Comparison of ENCODE assay signal across 20 cellular contexts in the genomic region with DNA sequence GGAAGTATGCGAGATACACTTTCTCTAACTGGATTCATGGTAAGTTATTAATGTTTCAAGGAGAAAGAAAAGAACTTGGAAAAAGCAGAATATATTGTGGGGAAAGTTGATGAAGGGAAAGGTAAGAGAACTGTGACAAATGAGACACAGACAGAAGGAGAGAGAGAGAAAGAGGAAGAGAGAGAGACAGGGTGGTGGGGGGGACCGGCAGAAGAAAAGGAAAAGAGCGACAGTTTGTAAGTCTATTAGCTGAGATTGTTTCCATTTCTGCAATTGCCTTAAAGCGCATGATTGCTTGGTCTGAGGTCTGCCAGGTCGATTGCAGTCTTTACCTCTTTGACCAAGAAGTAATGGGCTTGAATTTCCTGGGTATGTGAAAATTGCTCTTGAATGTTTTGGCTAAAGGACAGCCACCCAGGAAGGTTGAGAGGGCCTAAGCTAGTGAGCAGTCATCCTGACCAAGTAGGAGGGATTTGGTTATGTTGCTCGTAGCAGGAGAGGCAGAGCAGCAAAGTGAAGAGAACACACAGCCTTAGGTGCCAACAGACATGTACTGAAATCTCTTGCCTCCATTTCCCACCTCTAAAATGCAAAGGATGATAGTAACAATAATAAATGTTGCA. TPM values are rescaled to one million over a fixed set of nuclear protein-coding genes. Genes with fewer than 3 reads are reported as not detected.
DNase-seq lines count a peak whose midpoint lies in the region; ATAC-seq and TF ChIP-seq lines count a peak whose summit lies in the region.
"Had no signal": no experiment of that assay in that cellular context is flagged by ENCODE, and none has a peak within 500 bp of the region (broad histone marks: within the 10 kb centered on the region; RNA-seq: fewer than 3 reads in every experiment).

No MANE protein-coding gene starts in this region.

- H3K4me2 ChIP-seq in PC-9 = no peak overlapping the region

- CTCF ChIA-PET in PC-9 (lab: Charles Lee) = no interaction called here

- no peaks in the 10 kb centered on the region for H3F3A ChIP-seq in PC-9 (ENCODE audit: insufficient read depth, low read depth)

- H3K9me3 ChIP-seq in PC-9 (ENCODE audit: insufficient read depth, low read depth) = no peaks in the 10 kb centered on the region
- no peaks in the 10 kb centered on the region for H3K9me3 ChIP-seq in transverse colon
- H3K9me3 ChIP-seq: adrenal gland, ovary had no signal

- no peaks in the 10 kb centered on the region for H3K9me2 ChIP-seq in PC-9 (ENCODE audit: insufficient read depth)

- 59 to 71% methylated on average over 5 to 6 of the region's 6 CpGs for WGBS in transverse colon (ENCODE audit: low coverage in 1 of 2), 2 donors

- TF ChIP-seq POLR2A in transverse colon (IDR thresholded peaks at IDR 0.05) = no peak

- no peak for ATAC-seq in stimulated activated effector memory CD8-positive, alpha-beta T cell treated with anti-CD3 and anti-CD28 coated beads, Interleukin-12 subunit alpha, Interleukin-12 subunit beta, amount 100 ng/mL, for 72 hours
- ATAC-seq in HG03442 (IDR thresholded peaks at IDR 0.05; ENCODE audit: unreplicated experiment) = no peak
- ATAC-seq: esophagus mucosa, left ventricle myocardium superior, Panc1, sciatic nerve had no signal

- H3K27ac ChIP-seq in PC-9 = no peak overlapping the region
- H3K27ac ChIP-seq in transverse colon = no peak overlapping the region
- H3K27ac ChIP-seq: adrenal gland, cardiac muscle cell, ovary, SK-N-MC had no signal

- no peak for TF ChIP-seq EP300 in transverse colon (IDR thresholded peaks at IDR 0.05; ENCODE audit: low read depth)

- H3K9me3 Mint-ChIP-seq in activated T-cell treated with anti-CD3 and anti-CD28 coated beads, Interleukin-2, amount 50 U/mL, for 24 hours = no peaks in the 10 kb centered on the region
- H3K9me3 Mint-ChIP-seq in IgD-negative memory B cell = no peaks in the 10 kb centered on the region
- H3K9me3 Mint-ChIP-seq in activated naive CD8-positive, alpha-beta T cell treated with anti-CD3 and anti-CD28 coated beads for 36 hours = no peaks in the 10 kb centered on the region
- no peaks in the 10 kb centered on the region for H3K9me3 Mint-ChIP-seq in stimulated activated effector memory CD8-positive, alpha-beta T cell treated with anti-CD3 and anti-CD28 coated beads, Interleukin-12 subunit alpha, Interleukin-12 subunit beta, amount 100 ng/mL, for 72 hours

- in situ Hi-C loops in transverse colon (cut with MboI; ENCODE audit: low pct_ligation_motif_present in 1 of 4, low pct_unique_long_range_greater_than_20kb in 1 of 4, low sequenced_read_pairs in 3 of 4) = no loop called here

- no peaks in the 10 kb centered on the region for H3K36me3 ChIP-seq in PC-9 (ENCODE audit: low read depth)
- H3K36me3 ChIP-seq in transverse colon = no peaks in the 10 kb centered on the region
- H3K36me3 ChIP-seq: adrenal gland, cardiac muscle cell, ovary had no signal

- no peak overlapping the region for H3K4me3 ChIP-seq in PC-9
- H3K4me3 ChIP-seq in transverse colon = no peak overlapping the region
- H3K4me3 ChIP-seq: adrenal gland, cardiac muscle cell, ovary, SK-N-MC had no signal

- no peaks in the 10 kb centered on the region for H3K36me3 Mint-ChIP-seq in activated T-cell treated with anti-CD3 and anti-CD28 coated beads, Interleukin-2, amount 50 U/mL, for 24 hours (ENCODE audit: low read depth)
- H3K36me3 Mint-ChIP-seq in IgD-negative memory B cell = no peaks in the 10 kb centered on the region
- H3K36me3 Mint-ChIP-seq in activated naive CD8-positive, alpha-beta T cell treated with anti-CD3 and anti-CD28 coated beads for 36 hours = peaks cover 12% of the 10 kb centered on the region
- H3K36me3 Mint-ChIP-seq in stimulated activated effector memory CD8-positive, alpha-beta T cell treated with anti-CD3 and anti-CD28 coated beads, Interleukin-12 subunit alpha, Interleukin-12 subunit beta, amount 100 ng/mL, for 72 hours = peaks cover 29% of the 10 kb centered on the region

- H3K27me3 ChIP-seq in PC-9 (ENCODE audit: insufficient read depth, low read depth) = peaks cover 86% of the 10 kb centered on the region
- peaks cover 8% of the 10 kb centered on the region for H3K27me3 ChIP-seq in transverse colon
- H3K27me3 ChIP-seq: cardiac muscle cell, ovary had no signal

- peaks cover 3% of the 10 kb centered on the region; the same call in 1 of the 2 replicates for H4K20me1 ChIP-seq in PC-9 (ENCODE audit: insufficient read depth)

- H3K4me1 Mint-ChIP-seq in activated T-cell treated with anti-CD3 and anti-CD28 coated beads, Interleukin-2, amount 50 U/mL, for 24 hours (ENCODE audit: low read depth) = peaks cover 86% of the 10 kb centered on the region
- peaks cover 34 to 40% (median 40%) of the 10 kb centered on the region in 3 donors for H3K4me1 Mint-ChIP-seq in IgD-negative memory B cell
- H3K4me1 Mint-ChIP-seq in activated naive CD8-positive, alpha-beta T cell treated with anti-CD3 and anti-CD28 coated beads for 36 hours = peaks cover 91% of the 10 kb centered on the region
- H3K4me1 Mint-ChIP-seq in stimulated activated effector memory CD8-positive, alpha-beta T cell treated with anti-CD3 and anti-CD28 coated beads, Interleukin-12 subunit alpha, Interleukin-12 subunit beta, amount 100 ng/mL, for 72 hours = peaks cover 89% of the 10 kb centered on the region

- no peaks in the 10 kb centered on the region for H3K27me3 Mint-ChIP-seq in activated T-cell treated with anti-CD3 and anti-CD28 coated beads, Interleukin-2, amount 50 U/mL, for 24 hours
- H3K27me3 Mint-ChIP-seq in IgD-negative memory B cell = no peaks in the 10 kb centered on the region
- H3K27me3 Mint-ChIP-seq in activated naive CD8-positive, alpha-beta T cell treated with anti-CD3 and anti-CD28 coated beads for 36 hours = no peaks in the 10 kb centered on the region

- POLR2A ChIA-PET in PC-9 (lab: Charles Lee; ENCODE audit: unreplicated experiment) = no interaction called here

- no peaks in the 10 kb centered on the region for H3K79me2 ChIP-seq in PC-9 (ENCODE audit: low read depth)

- H2AFZ ChIP-seq in PC-9 = no peak overlapping the region

- H3K4me1 ChIP-seq in PC-9 (replicated peaks; ENCODE audit: insufficient read depth) (no peaks in the 10 kb centered on the region), transverse colon (no peaks in the 10 kb centered on the region)
- H3K4me1 ChIP-seq: adrenal gland had no signal

- no peak for DNase-seq in activated T-cell treated with anti-CD3 and anti-CD28 coated beads, Interleukin-2, amount 50 U/mL, for 24 hours
- DNase-seq in activated T-cell treated with anti-CD3 and anti-CD28 coated beads, Interleukin-2, amount 50 U/mL, for 48 hours = no peak
- no peak for DNase-seq in activated naive CD8-positive, alpha-beta T cell treated with anti-CD3 and anti-CD28 coated beads for 36 hours
- no peak for DNase-seq in stimulated activated effector memory CD8-positive, alpha-beta T cell treated with anti-CD3 and anti-CD28 coated beads, Interleukin-12 subunit alpha, Interleukin-12 subunit beta, amount 100 ng/mL, for 72 hours (ENCODE audit: low spot score in 2 of 2)
- DNase-seq in PC-9 = no peak
- no peak for DNase-seq in transverse colon
- DNase-seq: adrenal gland, dorsolateral prefrontal cortex, GDM1, left ventricle myocardium superior, NCI-H1105, ovary had no signal

- intact Hi-C loops in PC-9 (cut with micrococcal nuclease; ENCODE audit: unreplicated experiment) = loop anchor here (5.0 to 10.0 kb wide), 2 partner anchors 312 to 394 kb away; no protein-coding TSS in a partner anchor
- intact Hi-C loops in transverse colon (cut with DNase I; ENCODE audit: low total_unique reads) = no loop called here

- BruUV-seq in PC-9 (replicated peaks; lab: Mats Ljungman, UMichigan) = no TSS peak

- no peak for TF ChIP-seq CTCF in PC-9 (conservative IDR thresholded peaks at IDR 0.05)
- no peak for TF ChIP-seq CTCF in transverse colon (IDR thresholded peaks at IDR 0.05)

- H3K27ac Mint-ChIP-seq in activated T-cell treated with anti-CD3 and anti-CD28 coated beads, Interleukin-2, amount 50 U/mL, for 24 hours = peak overlapping the region; percentile 92
- H3K27ac Mint-ChIP-seq in IgD-negative memory B cell = peak overlapping the region in 2 of 3 donors; percentile 73 to 79
- peak overlapping the region; percentile 98 for H3K27ac Mint-ChIP-seq in activated naive CD8-positive, alpha-beta T cell treated with anti-CD3 and anti-CD28 coated beads for 36 hours
- H3K27ac Mint-ChIP-seq in stimulated activated effector memory CD8-positive, alpha-beta T cell treated with anti-CD3 and anti-CD28 coated beads, Interleukin-12 subunit alpha, Interleukin-12 subunit beta, amount 100 ng/mL, for 72 hours = peak overlapping the region; percentile 87

- H3K4me3 Mint-ChIP-seq in activated T-cell treated with anti-CD3 and anti-CD28 coated beads, Interleukin-2, amount 50 U/mL, for 24 hours = peak overlapping the region; percentile 70
- peak overlapping the region in 2 of 4 donors; percentile 75 to 77 for H3K4me3 Mint-ChIP-seq in IgD-negative memory B cell
- H3K4me3 Mint-ChIP-seq in activated naive CD8-positive, alpha-beta T cell treated with anti-CD3 and anti-CD28 coated beads for 36 hours = peak overlapping the region; percentile 75
- H3K4me3 Mint-ChIP-seq in stimulated activated effector memory CD8-positive, alpha-beta T cell treated with anti-CD3 and anti-CD28 coated beads, Interleukin-12 subunit alpha, Interleukin-12 subunit beta, amount 100 ng/mL, for 72 hours = peak overlapping the region; percentile 70

RNA-seq across cellular contexts. Expression of a gene that starts 23.6 kb away (rescaled TPM):
- 0.78 TPM for polyA plus RNA-seq in IgD-negative memory B cell
- total RNA-seq in activated naive CD8-positive, alpha-beta T cell treated with anti-CD3 and anti-CD28 coated beads for 36 hours = 1 to 10 TPM; 1.0 to 1.3 TPM
- not detected in 2 replicates for total RNA-seq in PC-9 (2021)
- total RNA-seq in transverse colon = under 1 TPM in 1 of 4 donors, not detected in 3; 0.80 TPM
- total RNA-seq: adrenal gland, cardiac muscle cell, left ventricle myocardium superior, ovary, subcutaneous adipose tissue had no signal
- polyA plus RNA-seq: cardiac muscle cell, ovary had no signal

RNA-seq across cellular contexts. Expression of a gene that starts 35.8 kb away (rescaled TPM):
- 11.8 TPM for polyA plus RNA-seq in IgD-negative memory B cell
- total RNA-seq in activated naive CD8-positive, alpha-beta T cell treated with anti-CD3 and anti-CD28 coated beads for 36 hours = 10 to 100 TPM; 65.2 to 65.5 TPM
- not detected in 2 replicates for total RNA-seq in PC-9 (2021)
- total RNA-seq in transverse colon = 10 to 100 TPM in 1 of 4 donors, 1 to 10 TPM in 2, under 1 TPM in 1; 0.60 to 28.4 (median 4.9) TPM
- polyA plus RNA-seq: cardiac muscle cell had no signal

RNA-seq across cellular contexts. Expression of a gene that starts 43.1 kb away (rescaled TPM):
- polyA plus RNA-seq in IgD-negative memory B cell = 0.23 TPM
- total RNA-seq in activated naive CD8-positive, alpha-beta T cell treated with anti-CD3 and anti-CD28 coated beads for 36 hours = under 1 TPM; 0.20 to 0.39 TPM
- total RNA-seq in PC-9 (2021) = not detected in 2 replicates
- not detected for total RNA-seq in transverse colon
- total RNA-seq: cardiac muscle cell, dorsolateral prefrontal cortex, esophagus mucosa, left ventricle myocardium superior had no signal
- polyA plus RNA-seq: adrenal gland, cardiac muscle cell, ovary had no signal

RNA-seq across cellular contexts. Expression of a gene that starts 58.1 kb away (rescaled TPM):
- polyA plus RNA-seq in IgD-negative memory B cell = not detected
- total RNA-seq in activated naive CD8-positive, alpha-beta T cell treated with anti-CD3 and anti-CD28 coated beads for 36 hours = 1 to 10 TPM; 3.4 to 3.6 TPM
- 8.1 and 9.1 TPM in 2 replicates for total RNA-seq in PC-9 (2021)
- total RNA-seq in transverse colon = 10 to 100 TPM; 18.7 to 36.3 (median 25.4) TPM
- polyA plus RNA-seq: cardiac muscle cell had no signal
